In the genomic region with DNA sequence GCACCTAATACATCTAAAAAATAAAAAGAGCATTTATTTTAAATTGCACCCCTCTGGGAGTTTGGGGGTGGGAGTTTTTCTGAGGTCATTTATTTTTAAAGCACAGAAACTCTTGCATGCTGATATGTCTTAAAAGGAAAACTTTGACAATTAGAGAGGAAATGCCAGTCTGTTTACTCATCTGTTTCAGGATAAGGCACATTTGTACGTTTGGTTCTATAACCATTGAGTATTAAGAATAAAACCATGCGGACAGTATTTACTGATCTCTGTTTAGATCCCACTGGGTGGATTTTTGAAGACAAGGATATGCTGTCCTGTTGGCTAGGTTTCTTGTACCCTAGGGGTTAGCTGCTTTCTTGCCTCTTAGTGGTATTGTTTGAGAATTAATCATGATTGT, we compare ENCODE assay signal across 9 cellular contexts.
A peak's percentile ranks its signal among the peaks of the same experiment; 100 is the strongest.
DNase-seq lines count a peak whose midpoint lies in the region; ATAC-seq, FAIRE-seq and TF ChIP-seq lines count a peak whose summit lies in the region.
"Had no signal": no experiment of that assay in that cellular context is flagged by ENCODE, and none has a peak within 500 bp of the region (broad histone marks: within the 10 kb centered on the region; RNA-seq: fewer than 3 reads in every experiment).

No MANE protein-coding gene starts in this region.

- H3K27ac ChIP-seq in aorta (ENCODE audit: low read depth in 1 of 2, low read length in 2 of 2) = peak overlapping the region; percentile 87
- peak overlapping the region in 1 of 2 donors; percentile 53 for H3K27ac ChIP-seq in small intestine (ENCODE audit: low read depth in 1 of 2, low read length in 1 of 2)
- H3K27ac ChIP-seq: SJCRH30 had no signal

- peaks cover 6 to 13% of the 10 kb centered on the region in 2 donors for H3K4me1 ChIP-seq in aorta (ENCODE audit: control insufficient read depth in 1 of 2, insufficient read depth in 2 of 2, low read length in 2 of 2)
- peaks cover 2 to 14% of the 10 kb centered on the region in 2 donors for H3K4me1 ChIP-seq in small intestine (ENCODE audit: control insufficient read depth in 2 of 2, insufficient read depth in 1 of 2, low read depth in 1 of 2, low read length in 1 of 2)

- H3K36me3 ChIP-seq in aorta (ENCODE audit: control insufficient read depth in 1 of 2, insufficient read depth in 2 of 2, low read length in 1 of 2) (no peaks in the 10 kb centered on the region), small intestine (ENCODE audit: control insufficient read depth in 2 of 2, insufficient read depth in 2 of 2, low read length in 2 of 2) (no peaks in the 10 kb centered on the region)
- H3K36me3 ChIP-seq: SJCRH30 had no signal

- H3K4me3 ChIP-seq in aorta (ENCODE audit: low read length in 2 of 2) (no peak overlapping the region), small intestine (ENCODE audit: low read depth in 1 of 2, low read length in 2 of 2) (no peak overlapping the region)
- H3K4me3 ChIP-seq: SJCRH30 had no signal

- H3K4me1 Mint-ChIP-seq in natural killer cell (peaks cover 26 to 53% of the 10 kb centered on the region in 2 donors), MCF 10A (ENCODE audit: insufficient read depth, unreplicated experiment) (peaks cover 44% of the 10 kb centered on the region), memory B cell (peaks cover 37% of the 10 kb centered on the region)
- peaks cover 13 to 15% of the 10 kb centered on the region in 2 donors for H3K4me1 Mint-ChIP-seq in natural killer cell treated with Interleukin-12 subunit alpha and Interleukin-12 subunit beta and Interleukin-15 and Interleukin-18, amount 100 ng/mL, for 72 hours (ENCODE audit: low read depth in 2 of 2)

- intact Hi-C loops in natural killer cell (cut with micrococcal nuclease) = no loop called here
- intact Hi-C loops in MCF 10A (cut with micrococcal nuclease) = no loop called here
- intact Hi-C loops in aorta (cut with DNase I) = loop anchor here (10.0 kb wide), 2 partner anchors 47 to 117 kb away; no protein-coding TSS in a partner anchor

- ATAC-seq in natural killer cell (no peak), memory B cell (ENCODE audit: low read depth) (no peak), aorta (ENCODE audit: low FRiP score) (peak; percentile 50)
- ATAC-seq in natural killer cell treated with Interleukin-12 subunit alpha and Interleukin-12 subunit beta and Interleukin-15 and Interleukin-18, amount 100 ng/mL, for 72 hours = no peak

- BruUV-seq in MCF 10A (replicated peaks; lab: Mats Ljungman, UMichigan) = no TSS peak

- no peaks in the 10 kb centered on the region for H3K9me3 ChIP-seq in aorta (ENCODE audit: control insufficient read depth, low read length)
- H3K9me3 ChIP-seq in small intestine (ENCODE audit: control insufficient read depth, low read depth) = no peaks in the 10 kb centered on the region
- H3K9me3 ChIP-seq: SJCRH30 had no signal

- peaks cover 9% of the 10 kb centered on the region for H3K36me3 Mint-ChIP-seq in natural killer cell
- H3K36me3 Mint-ChIP-seq in natural killer cell treated with Interleukin-12 subunit alpha and Interleukin-12 subunit beta and Interleukin-15 and Interleukin-18, amount 100 ng/mL, for 72 hours = peaks cover 9% of the 10 kb centered on the region
- peaks cover 14% of the 10 kb centered on the region for H3K36me3 Mint-ChIP-seq in MCF 10A (ENCODE audit: insufficient read depth, unreplicated experiment)
- H3K36me3 Mint-ChIP-seq in memory B cell = peaks cover 2% of the 10 kb centered on the region

- DNase-seq in natural killer cell (no peak), MCF 10A (ENCODE audit: unreplicated experiment) (no peak), memory B cell (ENCODE audit: low spot score in 2 of 2) (no peak), aorta (no peak), small intestine (no peak), HEK293T (ENCODE audit: extremely low spot score) (no peak)
- DNase-seq in natural killer cell treated with Interleukin-12 subunit alpha and Interleukin-12 subunit beta and Interleukin-15 and Interleukin-18, amount 100 ng/mL, for 72 hours (ENCODE audit: low spot score) = no peak
- DNase-seq in stimulated activated CD4-positive, alpha-beta T cell treated with anti-CD3 and anti-CD28 coated beads, Interleukin-2, amount 100 ng/mL, for 48 hours = no peak
- DNase-seq: SJCRH30 had no signal

- POLR2A ChIA-PET in MCF 10A (lab: Yijun Ruan, JAX) (interaction anchor here (1.1 to 3.4 kb wide), 7 partner anchors 15 to 103 kb away, joined by 3 to 35 read pairs (median 4); no protein-coding TSS in a partner anchor), HEK293T (lab: Yijun Ruan, JAX) (no interaction called here)

- H3K9me3 Mint-ChIP-seq in natural killer cell = peaks cover 0 to 5% of the 10 kb centered on the region in 2 donors
- H3K9me3 Mint-ChIP-seq in natural killer cell treated with Interleukin-12 subunit alpha and Interleukin-12 subunit beta and Interleukin-15 and Interleukin-18, amount 100 ng/mL, for 72 hours = peaks cover 4% of the 10 kb centered on the region
- H3K9me3 Mint-ChIP-seq in MCF 10A (ENCODE audit: unreplicated experiment) = peaks cover 2% of the 10 kb centered on the region
- H3K9me3 Mint-ChIP-seq in memory B cell = peaks cover under 1% of the 10 kb centered on the region

- H3K27me3 Mint-ChIP-seq in natural killer cell (ENCODE audit: low read depth in 2 of 2) = no peaks in the 10 kb centered on the region
- H3K27me3 Mint-ChIP-seq in natural killer cell treated with Interleukin-12 subunit alpha and Interleukin-12 subunit beta and Interleukin-15 and Interleukin-18, amount 100 ng/mL, for 72 hours = peaks cover 0 to 3% of the 10 kb centered on the region in 2 donors
- no peaks in the 10 kb centered on the region for H3K27me3 Mint-ChIP-seq in MCF 10A (ENCODE audit: insufficient read depth, unreplicated experiment)
- H3K27me3 Mint-ChIP-seq in memory B cell = peaks cover 2% of the 10 kb centered on the region

- TF ChIP-seq CTCF in natural killer cell (IDR thresholded peaks at IDR 0.05) = no peak
- TF ChIP-seq CTCF in MCF 10A (IDR thresholded peaks at IDR 0.05; ENCODE audit: unreplicated experiment) = no peak

- CTCF ChIA-PET in MCF 10A (lab: Yijun Ruan, JAX) = interaction anchor here (1.0 to 5.2 kb wide), 2 partner anchors 10 to 26 kb away, joined by 4 to 38 read pairs; no protein-coding TSS in a partner anchor
- CTCF ChIA-PET in HEK293T (lab: Yijun Ruan, JAX) = no interaction called here

- H3K27ac Mint-ChIP-seq in natural killer cell (peak overlapping the region in 1 of 2 donors; percentile 46), MCF 10A (ENCODE audit: low read depth, unreplicated experiment) (peak overlapping the region; percentile 57), memory B cell (peak overlapping the region; percentile 64)
- no peak overlapping the region for H3K27ac Mint-ChIP-seq in natural killer cell treated with Interleukin-12 subunit alpha and Interleukin-12 subunit beta and Interleukin-15 and Interleukin-18, amount 100 ng/mL, for 72 hours

- no peaks in the 10 kb centered on the region for H3K27me3 ChIP-seq in aorta (ENCODE audit: control insufficient read depth in 1 of 2, insufficient read depth in 2 of 2, low read length in 1 of 2)
- H3K27me3 ChIP-seq in small intestine (ENCODE audit: control insufficient read depth in 2 of 2, insufficient read depth in 2 of 2, low read length in 2 of 2) = no peaks in the 10 kb centered on the region
- H3K27me3 ChIP-seq: SJCRH30 had no signal

- peak overlapping the region; percentile 21 for H3K4me3 Mint-ChIP-seq in natural killer cell
- no peak overlapping the region for H3K4me3 Mint-ChIP-seq in natural killer cell treated with Interleukin-12 subunit alpha and Interleukin-12 subunit beta and Interleukin-15 and Interleukin-18, amount 100 ng/mL, for 72 hours
- H3K4me3 Mint-ChIP-seq in MCF 10A (ENCODE audit: unreplicated experiment) = peak overlapping the region; percentile 45
- H3K4me3 Mint-ChIP-seq in memory B cell = peak overlapping the region; percentile 51

- no peak for FAIRE-seq in small intestine (lab: Jason Lieb, UNC)

- 1 to 3% methylated on average over 2 of the region's 2 CpGs for WGBS in aorta, 2 donors
- WGBS in small intestine, 3 donors = 34 to 41% (median 39%) methylated on average over 2 of the region's 2 CpGs

TF ChIP-seq in HEK293T, 16 proteins besides CTCF, POLR2A, EP300 and RAD21:
- TF ChIP-seq ARNT (IDR thresholded peaks at IDR 0.05) = no peak
- no peak for TF ChIP-seq ELF4 (IDR thresholded peaks at IDR 0.05)
- TF ChIP-seq TARDBP (IDR thresholded peaks at IDR 0.05) = no peak
- TF ChIP-seq CTBP1 (IDR thresholded peaks at IDR 0.05; ENCODE audit: borderline replicate concordance) = no peak
- no peak for TF ChIP-seq BHLHE40 (IDR thresholded peaks at IDR 0.05; ENCODE audit: borderline replicate concordance)
- TF ChIP-seq FOXK2 (IDR thresholded peaks at IDR 0.05) = no peak
- TF ChIP-seq FOXA1 (IDR thresholded peaks at IDR 0.05) = no peak

Comparison
In these comparisons a context has a peak if more than half of its experiments do, and no peak if none do; other contexts are left out.
1. H3K27ac Mint-ChIP-seq: peak in MCF 10A (single experiment) and memory B cell (single experiment); none in natural killer cell treated with Interleukin-12 subunit alpha and Interleukin-12 subunit beta and Interleukin-15 and Interleukin-18, amount 100 ng/mL, for 72 hours (0 of 2).
2. intact Hi-C loops: an anchor here in aorta (10.0 kb wide); none called in natural killer cell and MCF 10A.